ENCODE assay signal across 8 cellular contexts in genomic region chr1:233614173-233614742, GRCh38. TPM values are rescaled to one million over a fixed set of nuclear protein-coding genes. Genes with fewer than 3 reads are reported as not detected.
A peak's percentile ranks its signal among the peaks of the same experiment; 100 is the strongest.
DNase-seq lines count a peak whose midpoint lies in the region; ATAC-seq, FAIRE-seq and TF ChIP-seq lines count a peak whose summit lies in the region.

No MANE protein-coding gene starts in this region.

- dilution Hi-C loops in mammary epithelial cell (cut with HindIII; ENCODE audit: low sequenced_read_pairs), result no loop called here

- WGBS in mammary epithelial cell (ENCODE audit: low coverage, missing lambda C conversion rate), result 0% methylated on average over 2 of the region's 43 CpGs

- in situ Hi-C loops in mammary epithelial cell (cut with MboI; ENCODE audit: low sequenced_read_pairs in 2 of 2), result no loop called here

- intact Hi-C loops in mammary epithelial cell (cut with micrococcal nuclease), result loop anchor here (2.0 to 10.0 kb wide), 4 partner anchors 93 to 451 kb away; partner anchors contain the start of gene SLC35F3
- intact Hi-C loops in kidney (cut with DNase I), result no loop called here

- H2AFZ ChIP-seq in mammary epithelial cell (ENCODE audit: low read depth, low read length), result peak overlapping the region; percentile 88

- H3K9me3 ChIP-seq in mammary epithelial cell (replicated peaks; ENCODE audit: insufficient read depth, low read length) (no peaks in the 10 kb centered on the region), kidney (ENCODE audit: control insufficient read depth in 1 of 2, low read length in 2 of 2) (no peaks in the 10 kb centered on the region), stomach smooth muscle (ENCODE audit: control insufficient read depth in 2 of 2, low read length in 2 of 2) (no peaks in the 10 kb centered on the region)

- TF ChIP-seq CTCF in mammary epithelial cell (conservative IDR thresholded peaks at IDR 0.05 in 1 of 2, IDR thresholded peaks at IDR 0.05 in 1 of 2; ENCODE audit: extremely low read depth in 1 of 2, insufficient read depth in 1 of 2, low read depth in 1 of 2, low read length in 2 of 2), result no peak
- TF ChIP-seq CTCF in kidney (IDR thresholded peaks at IDR 0.05; ENCODE audit: borderline replicate concordance, extremely low read depth, insufficient read depth), result no peak

- H3K9ac ChIP-seq in mammary epithelial cell (ENCODE audit: insufficient read depth, low read length) (peak overlapping the region; percentile 70), kidney (ENCODE audit: low read length in 2 of 2) (peak overlapping the region in 1 of 2 donors; percentile 87), stomach smooth muscle (ENCODE audit: low read length in 2 of 2) (no peak overlapping the region)

- CTCF ChIA-PET in mammary epithelial cell (lab: Charles Lee; ENCODE audit: low non-redundant PET), result no interaction called here

- H3K4me1 ChIP-seq in mammary epithelial cell (ENCODE audit: insufficient read depth, low read length) (peaks cover 6% of the 10 kb centered on the region), kidney (ENCODE audit: control insufficient read depth in 1 of 2, insufficient read depth in 1 of 2, low read depth in 1 of 2, low read length in 2 of 2) (no peaks in the 10 kb centered on the region), stomach smooth muscle (ENCODE audit: control insufficient read depth, insufficient read depth, low read length) (peaks cover 3% of the 10 kb centered on the region)

- BruUV-seq in mammary epithelial cell (replicated peaks; lab: Mats Ljungman, UMichigan), result no TSS peak

- no peaks in the 10 kb centered on the region for H3K27me3 ChIP-seq in mammary epithelial cell (ENCODE audit: insufficient read depth, low read length)
- H3K27me3 ChIP-seq in stomach smooth muscle (ENCODE audit: control insufficient read depth in 1 of 2, insufficient read depth in 2 of 2, low read length in 2 of 2), result peaks cover 19 to 32% of the 10 kb centered on the region in 2 donors

- peaks cover 50% of the 10 kb centered on the region for H3K79me2 ChIP-seq in mammary epithelial cell (ENCODE audit: insufficient read depth, low read length)

- no peaks in the 10 kb centered on the region for H3K36me3 ChIP-seq in mammary epithelial cell (ENCODE audit: insufficient read depth, low read length)
- H3K36me3 ChIP-seq in kidney (ENCODE audit: control insufficient read depth in 1 of 2, insufficient read depth in 2 of 2, low read length in 2 of 2), result no peaks in the 10 kb centered on the region
- no peaks in the 10 kb centered on the region for H3K36me3 ChIP-seq in stomach smooth muscle (ENCODE audit: control insufficient read depth in 2 of 2, insufficient read depth in 2 of 2, low read length in 2 of 2)

- DNase-seq in D341Med (ENCODE audit: low spot score), result peak; percentile 60
- DNase-seq in LoVo (ENCODE audit: low spot score), result peak; percentile 39
- peak; percentile 70 for DNase-seq in mammary epithelial cell
- peak; percentile 82 for DNase-seq in kidney
- DNase-seq in T-helper 9 cell, result no peak

- peak; percentile 62 for ATAC-seq in GM19395 (IDR thresholded peaks at IDR 0.05; ENCODE audit: unreplicated experiment)
- no peak for ATAC-seq in HG03039 (IDR thresholded peaks at IDR 0.05; ENCODE audit: unreplicated experiment)

- no peaks in the 10 kb centered on the region for H4K20me1 ChIP-seq in mammary epithelial cell (ENCODE audit: insufficient read depth, low read length)

- H3K4me3 ChIP-seq in mammary epithelial cell (replicated peaks in 1 of 3; ENCODE audit: insufficient read depth in 1 of 3, low read depth in 2 of 3, low read length in 3 of 3), result peak overlapping the region; percentile 66 to 97 (median 83)
- peak overlapping the region; percentile 81 to 85 for H3K4me3 ChIP-seq in kidney (ENCODE audit: low read length in 2 of 2)
- H3K4me3 ChIP-seq in stomach smooth muscle (ENCODE audit: low read length in 2 of 2), result peak overlapping the region; percentile 31 to 62

- H3K27ac ChIP-seq in mammary epithelial cell (ENCODE audit: insufficient read depth, low read depth, low read length), result peak overlapping the region; percentile 68
- peak overlapping the region; percentile 9 to 81 for H3K27ac ChIP-seq in kidney (ENCODE audit: low read depth in 2 of 2, low read length in 2 of 2)
- no peak overlapping the region for H3K27ac ChIP-seq in stomach smooth muscle (ENCODE audit: low read length)

- H3K4me2 ChIP-seq in mammary epithelial cell (ENCODE audit: insufficient read depth, low read depth, low read length), result peak overlapping the region; percentile 86

- no peak for FAIRE-seq in kidney (lab: Jason Lieb, UNC)

RNA-seq across cellular contexts. Expression of gene KCNK1, which starts 0.4 kb away (rescaled TPM):
- total RNA-seq in mammary epithelial cell (10 to 100 TPM in 1 of 2 donors, 1 to 10 TPM in 1; 9.0 to 20.6 TPM), kidney (10.7 TPM)
- polyA plus RNA-seq in mammary epithelial cell (20.8 TPM), kidney (ENCODE audit: insufficient read depth, low read depth, low replicate concordance) (10.0 TPM)
- polyA minus RNA-seq in mammary epithelial cell, result 13.4 TPM
